Comparison of ENCODE assay signal across 9 cellular contexts in the genomic region with DNA sequence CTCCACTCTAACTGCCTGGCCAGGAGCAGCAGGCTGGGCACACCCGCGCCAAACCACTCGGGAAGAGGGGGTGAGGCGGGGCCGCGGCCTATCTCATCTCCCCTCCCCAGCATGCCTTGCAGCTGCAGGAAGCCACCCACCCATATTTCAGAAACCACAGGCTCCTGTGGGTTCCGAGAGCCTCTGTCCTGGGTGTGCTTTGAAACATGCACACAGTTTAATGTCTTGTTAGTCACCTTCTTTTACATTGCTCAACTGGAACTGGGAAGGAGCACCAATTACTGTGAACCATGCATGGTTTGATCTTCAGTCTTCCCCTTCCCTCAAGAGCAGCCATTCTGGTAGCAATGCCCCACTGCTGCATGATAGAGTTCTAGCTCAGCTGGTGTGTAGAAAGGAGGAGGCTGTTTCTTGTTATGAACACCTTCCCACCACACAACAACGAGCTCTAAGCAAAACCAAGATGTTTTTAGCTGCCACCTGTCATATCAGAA. TPM values are rescaled to one million over a fixed set of nuclear protein-coding genes. Genes with fewer than 3 reads are reported as not detected.
DNase-seq lines count a peak whose midpoint lies in the region; ATAC-seq and TF ChIP-seq lines count a peak whose summit lies in the region.
"Had no signal": no experiment of that assay in that cellular context is flagged by ENCODE, and none has a peak within 500 bp of the region (broad histone marks: within the 10 kb centered on the region; RNA-seq: fewer than 3 reads in every experiment).

No MANE protein-coding gene starts in this region.

- peaks cover 0 to 6% of the 10 kb centered on the region in 2 donors for H3K36me3 Mint-ChIP-seq in stimulated activated naive B cell treated with anti-CD40 and anti-IgM and Interleukin-4, amounts not matched to agents 10 μg/mL and 1 μg/mL and 100 μg/mL, for 72 hours

- no peaks in the 10 kb centered on the region for H3K79me2 ChIP-seq in osteoblast (ENCODE audit: insufficient read depth, low read length)

- H3K27ac ChIP-seq in osteoblast (ENCODE audit: low read depth, low read length): no peak overlapping the region

- TF ChIP-seq CTCF in osteoblast (IDR thresholded peaks at IDR 0.05; ENCODE audit: extremely low read depth, low read depth, low read length): no peak

- no peak overlapping the region for H3K4me3 ChIP-seq in osteoblast (ENCODE audit: insufficient read depth, low read length)

- H3K4me1 Mint-ChIP-seq in stimulated activated naive B cell treated with anti-CD40 and anti-IgM and Interleukin-4, amounts not matched to agents 10 μg/mL and 1 μg/mL and 100 μg/mL, for 72 hours: peaks cover 76 to 96% of the 10 kb centered on the region in 2 donors

- H3K9me3 Mint-ChIP-seq in stimulated activated naive B cell treated with anti-CD40 and anti-IgM and Interleukin-4, amounts not matched to agents 10 μg/mL and 1 μg/mL and 100 μg/mL, for 72 hours: peaks cover 0 to 3% of the 10 kb centered on the region in 2 donors

- H4K20me1 ChIP-seq in osteoblast (ENCODE audit: insufficient read depth, low read length): no peaks in the 10 kb centered on the region

- peak overlapping the region; percentile 88 for H3K27ac Mint-ChIP-seq in stimulated activated naive B cell treated with anti-CD40 and anti-IgM and Interleukin-4, amounts not matched to agents 10 μg/mL and 1 μg/mL and 100 μg/mL, for 72 hours

- no peaks in the 10 kb centered on the region for H3K9me3 ChIP-seq in osteoblast (ENCODE audit: low read depth, low read length)

- H3K4me2 ChIP-seq in osteoblast (ENCODE audit: insufficient read depth, low read length): no peak overlapping the region

- peak; percentile 55 for DNase-seq in activated CD4-positive, alpha-beta T cell treated with anti-CD3 and anti-CD28 coated beads for 1 hour
- DNase-seq in germinal center (ENCODE audit: low spot score) (peak; percentile 45), GM03348 (ENCODE audit: low spot score) (no peak), medulla oblongata (ENCODE audit: extremely low spot score) (no peak), osteoblast (ENCODE audit: insufficient read length, low spot score, missing footprints) (no peak)
- peak; percentile 61 for DNase-seq in stimulated activated naive B cell treated with anti-CD40 and anti-IgM and Interleukin-4, amounts not matched to agents 10 μg/mL and 1 μg/mL and 100 μg/mL, for 72 hours

- no peak overlapping the region for H2AFZ ChIP-seq in osteoblast (ENCODE audit: low read length)

- no peaks in the 10 kb centered on the region for H3K27me3 ChIP-seq in osteoblast (ENCODE audit: insufficient read depth, low read length)

- H3K4me3 Mint-ChIP-seq in stimulated activated naive B cell treated with anti-CD40 and anti-IgM and Interleukin-4, amounts not matched to agents 10 μg/mL and 1 μg/mL and 100 μg/mL, for 72 hours: peak overlapping the region; percentile 76 to 79

- ATAC-seq in GM19467 (IDR thresholded peaks at IDR 0.05; ENCODE audit: unreplicated experiment): peak; percentile 40
- ATAC-seq in HG03520 (IDR thresholded peaks at IDR 0.05; ENCODE audit: unreplicated experiment): peak; percentile 50
- peak; percentile 62 to 67 for ATAC-seq in stimulated activated naive B cell treated with anti-CD40 and anti-IgM and Interleukin-4, amounts not matched to agents 10 μg/mL and 1 μg/mL and 100 μg/mL, for 72 hours (replicated peaks)

- H3K4me1 ChIP-seq in osteoblast (ENCODE audit: insufficient read depth, low read length): no peaks in the 10 kb centered on the region

- no peaks in the 10 kb centered on the region for H3K36me3 ChIP-seq in osteoblast (ENCODE audit: insufficient read depth, low read length)

- H3K27me3 Mint-ChIP-seq in stimulated activated naive B cell treated with anti-CD40 and anti-IgM and Interleukin-4, amounts not matched to agents 10 μg/mL and 1 μg/mL and 100 μg/mL, for 72 hours: no peaks in the 10 kb centered on the region

RNA-seq across cellular contexts. Expression of gene IKZF1, which starts 37.6 kb away (rescaled TPM):
- total RNA-seq in osteoblast: under 0.01 TPM in 1 of 2 replicates, not detected in the other
- total RNA-seq: myocyte had no signal

Comparison
In these comparisons a context has a peak if more than half of its experiments do, and no peak if none do; other contexts are left out.
1. DNase-seq: peak in activated CD4-positive, alpha-beta T cell treated with anti-CD3 and anti-CD28 coated beads for 1 hour (single experiment), germinal center (single experiment) and stimulated activated naive B cell treated with anti-CD40 and anti-IgM and Interleukin-4, amounts not matched to agents 10 μg/mL and 1 μg/mL and 100 μg/mL, for 72 hours (single experiment); none in GM03348 (single experiment), medulla oblongata (single experiment) and osteoblast (single experiment).
2. Peak in every context shown above with its lines, with median percentiles within 50 percentile points of each other: ATAC-seq.